ENCODE assay signal across 8 cellular contexts in genomic region chr1:235971571-235972315, GRCh38.
DNase-seq lines count a peak whose midpoint lies in the region; ATAC-seq and TF ChIP-seq lines count a peak whose summit lies in the region.

No MANE protein-coding gene starts in this region.

- TF ChIP-seq CTCF in GM23338 (conservative IDR thresholded peaks at IDR 0.05; ENCODE audit: low read depth in 2 of 2) (peak; percentile 82 to 87), LNCAP (IDR thresholded peaks at IDR 0.05) (peak; percentile 88), RWPE1 (conservative IDR thresholded peaks at IDR 0.05; ENCODE audit: low read depth) (peak; percentile 85), fibroblast of villous mesenchyme (IDR thresholded peaks at IDR 0.05; ENCODE audit: insufficient read depth, low read depth, low read length) (peak; percentile 90), neural cell (IDR thresholded peaks at IDR 0.05; ENCODE audit: poor library complexity, severe bottlenecking) (peak; percentile 81)

- H3K4me3 Mint-ChIP-seq in GM23338 = peak overlapping the region; percentile 82
- peak overlapping the region; percentile 70 to 72 for H3K4me3 Mint-ChIP-seq in stimulated activated naive CD8-positive, alpha-beta T cell treated with anti-CD3 and anti-CD28 coated beads, Interleukin-15, amount 100 ng/mL, for 72 hours

- peaks cover 2% of the 10 kb centered on the region; the same call in 2 of the 3 replicates for H3K4me1 Mint-ChIP-seq in GM23338
- peaks cover 18% of the 10 kb centered on the region for H3K4me1 Mint-ChIP-seq in stimulated activated naive CD8-positive, alpha-beta T cell treated with anti-CD3 and anti-CD28 coated beads, Interleukin-15, amount 100 ng/mL, for 72 hours

- H3K4me2 ChIP-seq in GM23338 (peak overlapping the region; percentile 83), neural cell (ENCODE audit: low read length) (peak overlapping the region; percentile 54)

- H4K20me1 ChIP-seq in GM23338 (replicated peaks; ENCODE audit: insufficient read depth) (no peaks in the 10 kb centered on the region), neural cell (ENCODE audit: insufficient read depth) (no peaks in the 10 kb centered on the region)

- H3K27ac ChIP-seq in GM23338 (ENCODE audit: low read depth) (peak overlapping the region; percentile 87), RWPE1 (peak overlapping the region; percentile 71), neural cell (ENCODE audit: low read length) (no peak overlapping the region)

- peak overlapping the region; percentile 100 for H2AFZ ChIP-seq in GM23338
- H2AFZ ChIP-seq in neural cell (ENCODE audit: low read depth, low read length) = peak overlapping the region; percentile 15

- H3K4me3 ChIP-seq in GM23338 (peak overlapping the region; percentile 63), fibroblast of villous mesenchyme (ENCODE audit: low read depth, low read length) (peak overlapping the region; percentile 37), neural cell (ENCODE audit: low read length) (peak overlapping the region; percentile 52)

- in situ Hi-C loops in G401 (cut with HindIII; ENCODE audit: low sequenced_read_pairs) = no loop called here

- TF ChIP-seq RAD21 in neural cell (conservative IDR thresholded peaks at IDR 0.05) = peak; percentile 73

- TF ChIP-seq EP300 in neural cell (conservative IDR thresholded peaks at IDR 0.05; ENCODE audit: poor library complexity, severe bottlenecking) = no peak

- H3K36me3 ChIP-seq in GM23338 (ENCODE audit: insufficient read depth) = peaks cover 5% of the 10 kb centered on the region; the same call in 1 of the 2 replicates
- no peaks in the 10 kb centered on the region for H3K36me3 ChIP-seq in neural cell (ENCODE audit: insufficient read depth, low read length)

- H3K27me3 Mint-ChIP-seq in GM23338 (ENCODE audit: insufficient read depth, low read depth, poor library complexity) = peaks cover 6% of the 10 kb centered on the region
- no peaks in the 10 kb centered on the region for H3K27me3 Mint-ChIP-seq in stimulated activated naive CD8-positive, alpha-beta T cell treated with anti-CD3 and anti-CD28 coated beads, Interleukin-15, amount 100 ng/mL, for 72 hours

- H3K9ac ChIP-seq in neural cell (ENCODE audit: low read length) = no peak overlapping the region

- H3K79me2 ChIP-seq in GM23338 (replicated peaks; ENCODE audit: insufficient read depth) (no peaks in the 10 kb centered on the region), neural cell (replicated peaks; ENCODE audit: insufficient read depth, low read length) (no peaks in the 10 kb centered on the region)

- DNase-seq in G401 (ENCODE audit: low spot score) (peak; percentile 92), GM23338 (ENCODE audit: low spot score) (peak; percentile 96), RWPE1 (ENCODE audit: low spot score) (peak; percentile 84), fibroblast of villous mesenchyme (ENCODE audit: low read depth) (peak; percentile 98)
- peak; percentile 80 for DNase-seq in activated effector memory CD4-positive, alpha-beta T cell treated with Interleukin-2 at 50 U/mL for 16 hours
- peak; percentile 91 for DNase-seq in stimulated activated naive CD8-positive, alpha-beta T cell treated with anti-CD3 and anti-CD28 coated beads, Interleukin-15, amount 100 ng/mL, for 72 hours

- POLR2A ChIA-PET in RWPE1 (lab: Yijun Ruan, JAX; ENCODE audit: low non-redundant PET) = no interaction called here

- H3K4me1 ChIP-seq in GM23338 (ENCODE audit: insufficient read depth) = peaks cover 4% of the 10 kb centered on the region; the same call in 1 of the 2 replicates

- H3F3A ChIP-seq in GM23338 (replicated peaks; ENCODE audit: low read depth) = no peaks in the 10 kb centered on the region
- H3F3A ChIP-seq in neural cell (ENCODE audit: insufficient read depth, low read length, poor library complexity, severe bottlenecking) = no peaks in the 10 kb centered on the region

- H3K27me3 ChIP-seq in GM23338 (ENCODE audit: insufficient read depth) (no peaks in the 10 kb centered on the region), neural cell (ENCODE audit: insufficient read depth, low read depth, low read length) (no peaks in the 10 kb centered on the region)

- peaks cover 8% of the 10 kb centered on the region; the same call in 2 of the 3 replicates for H3K36me3 Mint-ChIP-seq in GM23338 (ENCODE audit: low read depth)

- peaks cover 5% of the 10 kb centered on the region; the same call in 2 of the 3 replicates for H3K9me3 Mint-ChIP-seq in GM23338
- H3K9me3 Mint-ChIP-seq in stimulated activated naive CD8-positive, alpha-beta T cell treated with anti-CD3 and anti-CD28 coated beads, Interleukin-15, amount 100 ng/mL, for 72 hours = no peaks in the 10 kb centered on the region

- H3K9me3 ChIP-seq in neural cell (ENCODE audit: low read length) = no peaks in the 10 kb centered on the region

- ATAC-seq in GM23338 = peak; percentile 97
- peak; percentile 98 for ATAC-seq in stimulated activated naive CD8-positive, alpha-beta T cell treated with anti-CD3 and anti-CD28 coated beads, Interleukin-15, amount 100 ng/mL, for 72 hours

- H3K27ac Mint-ChIP-seq in GM23338 = peak overlapping the region; percentile 90
- peak overlapping the region; percentile 93 to 98 for H3K27ac Mint-ChIP-seq in stimulated activated naive CD8-positive, alpha-beta T cell treated with anti-CD3 and anti-CD28 coated beads, Interleukin-15, amount 100 ng/mL, for 72 hours

- H3K9me2 ChIP-seq in GM23338 (ENCODE audit: insufficient read depth) (no peaks in the 10 kb centered on the region; the same call in none of the 2 replicates), neural cell (ENCODE audit: insufficient read depth, low read length) (no peaks in the 10 kb centered on the region)

- CTCF ChIA-PET in RWPE1 (lab: Yijun Ruan, JAX) = interaction anchor here (0.5 to 2.1 kb wide), 37 partner anchors 9 to 657 kb away, joined by 3 to 35 read pairs (median 4); partner anchors contain the start of genes LYST and TBCE

TF ChIP-seq in GM23338, 12 proteins besides CTCF, POLR2A, EP300 and RAD21:
- TF ChIP-seq POLR2AphosphoS5 (IDR thresholded peaks at IDR 0.05; ENCODE audit: low read depth) (peak; percentile 63), NANOG (IDR thresholded peaks at IDR 0.05; ENCODE audit: borderline replicate concordance) (no peak)

TF ChIP-seq in neural cell, 6 proteins besides CTCF, POLR2A, EP300 and RAD21:
- TF ChIP-seq SMC3 (conservative IDR thresholded peaks at IDR 0.05; ENCODE audit: poor library complexity) (peak; percentile 74), REST (IDR thresholded peaks at IDR 0.05; ENCODE audit: borderline replicate concordance) (no peak), MXI1 (conservative IDR thresholded peaks at IDR 0.05; ENCODE audit: poor library complexity, severe bottlenecking) (peak; percentile 44)
TF ChIP-seq in neural cell: peak in this region for 2.
